Comparison of ENCODE assay signal across 9 cellular contexts in genomic region chr2:41836944-41837343, GRCh38.
DNase-seq lines count a peak whose midpoint lies in the region; ATAC-seq, FAIRE-seq and TF ChIP-seq lines count a peak whose summit lies in the region.
"Had no signal": no experiment of that assay in that cellular context is flagged by ENCODE, and none has a peak within 500 bp of the region (broad histone marks: within the 10 kb centered on the region; RNA-seq: fewer than 3 reads in every experiment).

No MANE protein-coding gene starts in this region.

- H3K4me3 ChIP-seq in HFF-Myc (replicated peaks; ENCODE audit: low read depth, low read length): no peak overlapping the region

- DNase-seq in AG20443 (ENCODE audit: low spot score) (peak; percentile 61), HFF-Myc (ENCODE audit: extremely low read depth, low read depth) (peak; percentile 29), glomerular visceral epithelial cell (ENCODE audit: extremely low spot score) (peak; percentile 38), sciatic nerve (ENCODE audit: low spot score) (no peak), GF-D8 (lab: John Stamatoyannopoulos, UW) (no peak), DMS114 treated with DMSO at 0.1 percent for 48 hours (lab: John Stamatoyannopoulos, UW; ENCODE audit: unreplicated experiment) (no peak)
- DNase-seq: amniotic stem cell had no signal

- TF ChIP-seq CTCF in HFF-Myc (IDR thresholded peaks at IDR 0.05; ENCODE audit: low read depth, low read length, missing control alignments): no peak

- intact Hi-C loops in sciatic nerve (cut with DNase I): no loop called here

- FAIRE-seq in TTC549 (lab: Jason Lieb, UNC): peak; percentile 60

- no peak for ATAC-seq in GM21390 (IDR thresholded peaks at IDR 0.05; ENCODE audit: unreplicated experiment)
- ATAC-seq in sciatic nerve: no peak

Comparison
In these comparisons a context has a peak if more than half of its experiments do, and no peak if none do; other contexts are left out.
1. DNase-seq: peak in AG20443 (single experiment), HFF-Myc (single experiment) and glomerular visceral epithelial cell (single experiment); none in sciatic nerve (single experiment), GF-D8 (single experiment) and DMS114 treated with DMSO at 0.1 percent for 48 hours (single experiment).